ENCODE assay signal across 29 cellular contexts in genomic region chr5:79130781-79131180, GRCh38. TPM values are rescaled to one million over a fixed set of nuclear protein-coding genes. Genes with fewer than 3 reads are reported as not detected.
"Had no signal": no experiment of that assay in that cellular context is flagged by ENCODE, and none has a peak within 500 bp of the region (broad histone marks: within the 10 kb centered on the region; RNA-seq: fewer than 3 reads in every experiment).

No MANE protein-coding gene starts in this region.

- H3K27ac ChIP-seq: brain microvascular endothelial cell, heart right ventricle, left lung, right lobe of liver, testis, transverse colon had no signal

- H3K9me3 ChIP-seq: heart right ventricle, left lung, right lobe of liver, testis, transverse colon had no signal

- H3K4me1 ChIP-seq: testis had no signal

- H3K27me3 ChIP-seq: brain microvascular endothelial cell, heart right ventricle, left lung, right lobe of liver, testis, transverse colon had no signal

- H3K4me3 ChIP-seq: heart right ventricle, left lung, lung, right lobe of liver, testis, transverse colon had no signal

- DNase-seq: activated B cell treated with CpG ODN at 0.5 μM for 24 hours; activated CD4-positive, alpha-beta memory T cell treated with anti-CD3 and anti-CD28 coated beads for 36 hours; activated CD4-positive, alpha-beta T cell treated with anti-CD3 and anti-CD28 coated beads for 4 hours; activated CD8-positive, alpha-beta memory T cell treated with anti-CD3 and anti-CD28 coated beads, Interleukin-2, amount 50 U/mL, for 4 hours; activated gamma-delta T cell; activated naive CD4-positive, alpha-beta T cell treated with anti-CD3 and anti-CD28 coated beads, Interleukin-2, amount 10 ng/mL, durations not matched to agents 7 days and 5 days; activated T-cell treated with anti-CD3 and anti-CD28 coated beads, Interleukin-2, amount 50 U/mL, for 1 hour; amniotic stem cell; brain microvascular endothelial cell; caudate nucleus; heart right ventricle; kidney glomerular epithelial cell; left lung; mesendoderm; right lobe of liver; stimulated activated CD4-positive, alpha-beta T cell treated with anti-CD3 and anti-CD28 coated beads, Interleukin-12 subunit alpha, Interleukin-12 subunit beta, amount 100 ng/mL, for 4 hours; stimulated activated CD4-positive, alpha-beta T cell treated with anti-CD3 and anti-CD28 coated beads, Interleukin-4, amount 100 ng/mL, for 1 hour; stimulated activated naive CD8-positive, alpha-beta T cell treated with anti-CD3 and anti-CD28 coated beads, Interleukin-15, Interleukin-2, amounts not matched to agents 100 U/mL and 50 U/mL, for 24 hours; T-helper 17 cell; T1000; testis; transverse colon had no signal

- H3K36me3 ChIP-seq: brain microvascular endothelial cell, heart right ventricle, left lung, transverse colon had no signal

RNA-seq across cellular contexts. Expression of gene BHMT, which starts 19.2 kb away (rescaled TPM):
- total RNA-seq: activated B cell treated with CpG ODN at 0.5 μM for 24 hours; activated CD4-positive, alpha-beta memory T cell treated with anti-CD3 and anti-CD28 coated beads for 36 hours; activated CD8-positive, alpha-beta memory T cell treated with anti-CD3 and anti-CD28 coated beads for 36 hours; astrocyte; chondrocyte; endothelial cell of umbilical vein; heart right ventricle; mononuclear cell; osteocyte; T-helper 17 cell; transverse colon had no signal
